Comparison of ENCODE assay signal across 8 cellular contexts in the genomic region with DNA sequence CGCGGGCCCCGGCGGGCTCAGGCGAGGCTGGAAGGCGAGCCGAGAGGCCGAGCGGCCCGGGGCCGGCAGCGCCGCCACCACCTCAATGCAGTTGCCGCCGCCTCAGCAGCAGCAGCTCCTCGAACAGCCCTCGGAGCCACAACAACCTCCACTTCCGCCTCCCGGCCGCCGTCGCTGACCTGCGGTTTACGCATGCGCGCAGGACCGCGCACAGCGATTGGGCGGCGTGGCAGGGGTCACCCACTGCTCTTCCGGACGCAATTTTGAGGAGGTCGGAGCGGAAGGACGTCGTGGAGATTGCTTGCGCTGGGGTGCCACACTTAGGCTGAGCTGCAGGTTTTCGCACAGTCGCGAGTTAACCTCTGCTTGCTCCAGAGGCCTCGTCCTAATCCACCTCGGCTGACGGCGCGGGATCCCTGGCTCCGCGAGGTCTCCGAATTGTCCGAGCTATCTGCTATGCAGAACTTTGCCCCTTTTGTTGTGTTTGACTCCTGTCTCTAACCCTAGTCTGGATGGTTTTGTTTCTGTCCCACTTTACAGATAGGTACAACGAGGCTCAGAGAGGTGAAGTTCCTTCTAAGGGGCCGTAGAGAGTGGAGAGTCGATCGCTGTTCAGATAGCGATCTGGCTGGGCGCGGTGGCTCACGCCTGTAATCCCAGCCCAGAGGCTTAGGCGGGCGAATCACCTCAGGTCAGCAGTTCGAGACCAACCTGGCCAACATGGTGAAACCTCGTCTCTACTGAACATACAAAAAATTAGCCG. TPM values are rescaled to one million over a fixed set of nuclear protein-coding genes. Genes with fewer than 3 reads are reported as not detected.
DNase-seq lines count a peak whose midpoint lies in the region; ATAC-seq, FAIRE-seq and TF ChIP-seq lines count a peak whose summit lies in the region.

A gene (plus strand): TSS at position 243 of the 763 bp plus-strand sequence. CDS start 6,657 bp downstream, outside the sequence.
A gene with protein sequence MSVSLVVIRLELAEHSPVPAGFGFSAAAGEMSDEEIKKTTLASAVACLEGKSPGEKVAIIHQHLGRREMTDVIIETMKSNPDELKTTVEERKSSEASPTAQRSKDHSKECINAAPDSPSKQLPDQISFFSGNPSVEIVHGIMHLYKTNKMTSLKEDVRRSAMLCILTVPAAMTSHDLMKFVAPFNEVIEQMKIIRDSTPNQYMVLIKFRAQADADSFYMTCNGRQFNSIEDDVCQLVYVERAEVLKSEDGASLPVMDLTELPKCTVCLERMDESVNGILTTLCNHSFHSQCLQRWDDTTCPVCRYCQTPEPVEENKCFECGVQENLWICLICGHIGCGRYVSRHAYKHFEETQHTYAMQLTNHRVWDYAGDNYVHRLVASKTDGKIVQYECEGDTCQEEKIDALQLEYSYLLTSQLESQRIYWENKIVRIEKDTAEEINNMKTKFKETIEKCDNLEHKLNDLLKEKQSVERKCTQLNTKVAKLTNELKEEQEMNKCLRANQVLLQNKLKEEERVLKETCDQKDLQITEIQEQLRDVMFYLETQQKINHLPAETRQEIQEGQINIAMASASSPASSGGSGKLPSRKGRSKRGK (minus strand): TSS at position 146 of the 763 bp plus-strand sequence. CDS start 164 bp downstream, outside the sequence.

- H4K5ac ChIP-seq in IMR-90 (ENCODE audit: low read depth, low read length), result peak within 1 kb of the TSS; percentile 98

- H4K20me1 ChIP-seq in IMR-90 (ENCODE audit: insufficient read depth, low read length), result peaks cover 4% of the 10 kb centered on the region
- peaks cover 11% of the 10 kb centered on the region; the same call in 1 of the 2 replicates for H4K20me1 ChIP-seq in OCI-LY7 (ENCODE audit: insufficient read depth, low read length)
- no peaks in the 10 kb centered on the region for H4K20me1 ChIP-seq in endothelial cell of umbilical vein (replicated peaks; ENCODE audit: control insufficient read depth, extremely low read depth, insufficient read depth, low read length)

- TF ChIP-seq CTCF in IMR-90 (conservative IDR thresholded peaks at IDR 0.05; ENCODE audit: low read depth, low read length), result no peak
- no peak for TF ChIP-seq CTCF in OCI-LY7 (conservative IDR thresholded peaks at IDR 0.05; ENCODE audit: low read length)
- TF ChIP-seq CTCF in endothelial cell of umbilical vein (IDR thresholded peaks at IDR 0.05; ENCODE audit: extremely low read depth in 1 of 2, insufficient read depth in 1 of 2, low read depth in 1 of 2, low read length in 2 of 2), result no peak

- H3K9me1 ChIP-seq in IMR-90 (ENCODE audit: insufficient read depth, low read length) (no peaks in the 10 kb centered on the region; the same call in 1 of the 2 replicates), endothelial cell of umbilical vein (replicated peaks; ENCODE audit: control insufficient read depth, extremely low read depth, insufficient read depth, low read length) (no peaks in the 10 kb centered on the region)

- peak; percentile 87 for ATAC-seq in GM21528 (IDR thresholded peaks at IDR 0.05; ENCODE audit: low FRiP score, unreplicated experiment)
- peak; percentile 96 for ATAC-seq in IMR-90 (ENCODE audit: low read depth)

- FAIRE-seq in endothelial cell of umbilical vein (lab: Jason Lieb, UNC), result peak; percentile 99

- peak within 1 kb of the TSS; percentile 91 for H3K4ac ChIP-seq in IMR-90 (ENCODE audit: low read depth, low read length)

- H3K23ac ChIP-seq in IMR-90 (ENCODE audit: low read depth, low read length), result peak within 1 kb of the TSS; percentile 89

- peaks cover 13% of the 10 kb centered on the region for H3K36me3 ChIP-seq in IMR-90 (ENCODE audit: control insufficient read depth, insufficient read depth, low read length)
- peaks cover 24% of the 10 kb centered on the region for H3K36me3 ChIP-seq in OCI-LY7 (ENCODE audit: insufficient read depth, low read length)
- peaks cover 3 to 7% of the 10 kb centered on the region in 2 experiments for H3K36me3 ChIP-seq in endothelial cell of umbilical vein (ENCODE audit: control insufficient read depth in 2 of 2, extremely low read depth in 1 of 2, insufficient read depth in 2 of 2, low read length in 2 of 2)

- peak within 1 kb of the TSS; percentile 96 for H3K14ac ChIP-seq in IMR-90 (replicated peaks; ENCODE audit: low read depth, low read length)

- 0 out of 3 replicates have a peak within 1 kb of the TSS, but pooled peaks have one; percentile 41 for H2BK15ac ChIP-seq in IMR-90 (ENCODE audit: low read depth, low read length)

- H3K27ac ChIP-seq in IMR-90 (ENCODE audit: insufficient read depth, low read length) (peak within 1 kb of the TSS; percentile 92), OCI-LY7 (ENCODE audit: low read depth, low read length, poor library complexity, severe bottlenecking) (peak within 1 kb of the TSS; percentile 63), endothelial cell of umbilical vein (ENCODE audit: insufficient read depth, low read depth, low read length) (peak within 1 kb of the TSS; percentile 28)

- DNase-seq in DMS 273 treated with DMSO at 0.1 percent for 48 hours (lab: John Stamatoyannopoulos, UW), result peak; percentile 66
- peak; percentile 92 for DNase-seq in IMR-90
- peak; percentile 97 for DNase-seq in OCI-LY7 (ENCODE audit: low spot score)
- peak; percentile 87 for DNase-seq in activated T-cell treated with anti-CD3 and anti-CD28 coated beads for 1 hour (ENCODE audit: low read depth)
- peak; percentile 98 for DNase-seq in endothelial cell of umbilical vein (ENCODE audit: low read depth, low spot score)
- DNase-seq in midbrain (lab: John Stamatoyannopoulos, UW), result peak; percentile 91
- DNase-seq in stimulated activated CD8-positive, alpha-beta memory T cell treated with anti-CD3 and anti-CD28 coated beads, Interleukin-15, amount 100 ng/mL, for 48 hours (ENCODE audit: low read depth in 2 of 2), result peak; percentile 95

- H3K18ac ChIP-seq in IMR-90 (ENCODE audit: low read depth, low read length), result peak within 1 kb of the TSS; percentile 59

- H2AFZ ChIP-seq in IMR-90 (replicated peaks; ENCODE audit: low read length, poor library complexity), result peak within 1 kb of the TSS; percentile 98
- peak within 1 kb of the TSS; percentile 75 for H2AFZ ChIP-seq in OCI-LY7 (ENCODE audit: low read length)
- peak within 1 kb of the TSS; percentile 77 for H2AFZ ChIP-seq in endothelial cell of umbilical vein (ENCODE audit: low read depth, low read length)

- H3K79me2 ChIP-seq in OCI-LY7 (ENCODE audit: insufficient read depth, low read depth, low read length), result peaks cover 34% of the 10 kb centered on the region
- peaks cover 27% of the 10 kb centered on the region for H3K79me2 ChIP-seq in endothelial cell of umbilical vein (ENCODE audit: control insufficient read depth, insufficient read depth, low read length)

- H3K4me1 ChIP-seq in IMR-90 (ENCODE audit: control insufficient read depth, insufficient read depth, low read length) (peaks cover 2% of the 10 kb centered on the region), OCI-LY7 (ENCODE audit: insufficient read depth, low read length, poor library complexity, severe bottlenecking) (peaks cover 24% of the 10 kb centered on the region), endothelial cell of umbilical vein (ENCODE audit: control insufficient read depth, extremely low read depth, insufficient read depth, low read length) (peaks cover 19% of the 10 kb centered on the region)

- peak within 1 kb of the TSS; percentile 44; the same call in 1 of the 2 replicates for H2BK20ac ChIP-seq in IMR-90 (ENCODE audit: low read depth, low read length)

- 0% methylated on average over 35 of the region's 63 CpGs; no CpG with 5 or more reads in 1 of the 2 experiments for WGBS in IMR-90 (ENCODE audit: extremely low coverage in 2 of 2, insufficient read length in 1 of 2), 2 experiments

- H3K9ac ChIP-seq in IMR-90 (ENCODE audit: low read depth, low read length), result peak within 1 kb of the TSS; percentile 94
- H3K9ac ChIP-seq in endothelial cell of umbilical vein (replicated peaks; ENCODE audit: extremely low read depth, insufficient read depth, low read length), result peak within 1 kb of the TSS; percentile 91

- in situ Hi-C loops in IMR-90 (cut with MboI; ENCODE audit: low sequenced_read_pairs), result no loop called here

- H4K91ac ChIP-seq in IMR-90 (ENCODE audit: insufficient read depth, low read depth, low read length), result peak within 1 kb of the TSS; percentile 79

- H2AK9ac ChIP-seq in IMR-90 (replicated peaks; ENCODE audit: low read depth, low read length, poor library complexity), result peak within 1 kb of the TSS; percentile 96

- dilution Hi-C loops in IMR-90 (cut with HindIII; ENCODE audit: low sequenced_read_pairs, unreplicated experiment), result no loop called here
- dilution Hi-C loops in endothelial cell of umbilical vein (cut with MboI; ENCODE audit: extremely low pct_ligation_motif_present, low sequenced_read_pairs), result loop anchor here (25.0 kb wide), 1 partner anchor 126 kb away; no protein-coding TSS in a partner anchor

- H2BK5ac ChIP-seq in IMR-90 (ENCODE audit: low read depth, low read length, poor library complexity, severe bottlenecking), result peak within 1 kb of the TSS; percentile 66

- POLR2A ChIA-PET in IMR-90 (lab: Charles Lee; ENCODE audit: unreplicated experiment) (no interaction called here), OCI-LY7 (lab: Charles Lee) (interaction anchor here (0.5 to 1.4 kb wide), 9 partner anchors 9 to 157 kb away, joined by 3 to 5 read pairs (median 3); no protein-coding TSS in a partner anchor), endothelial cell of umbilical vein (lab: Charles Lee) (no interaction called here)

- peak within 1 kb of the TSS; percentile 95 for H3K4me2 ChIP-seq in IMR-90 (ENCODE audit: low read depth, low read length)
- H3K4me2 ChIP-seq in OCI-LY7 (ENCODE audit: low read length), result peak within 1 kb of the TSS; percentile 97
- H3K4me2 ChIP-seq in endothelial cell of umbilical vein (ENCODE audit: insufficient read depth, low read length), result peak within 1 kb of the TSS; percentile 99

- CTCF ChIA-PET in IMR-90 (lab: Yijun Ruan, JAX), result interaction anchor here (0.6 kb wide), 1 partner anchor 25 kb away, joined by 3 read pairs; no protein-coding TSS in a partner anchor
- CTCF ChIA-PET in OCI-LY7 (lab: Charles Lee; ENCODE audit: unreplicated experiment), result no interaction called here
- CTCF ChIA-PET in endothelial cell of umbilical vein (lab: Charles Lee), result interaction anchor here (0.7 to 2.6 kb wide), 7 partner anchors 9 to 289 kb away, joined by 3 to 28 read pairs (median 4); no protein-coding TSS in a partner anchor

- TSS peak; percentile 71 for BruUV-seq in IMR-90 (replicated peaks; lab: Mats Ljungman, UMichigan)
- TSS peak; percentile 90 for BruUV-seq in OCI-LY7 (replicated peaks; lab: Mats Ljungman, UMichigan)
- TSS peak; percentile 84 for BruUV-seq in endothelial cell of umbilical vein (replicated peaks; lab: Mats Ljungman, UMichigan)

- peak within 1 kb of the TSS; percentile 82 for H2AK5ac ChIP-seq in IMR-90 (ENCODE audit: low read depth, low read length)

- H3K4me3 ChIP-seq in IMR-90 (ENCODE audit: insufficient read depth, low read depth, low read length) (peak within 1 kb of the TSS; percentile 97), OCI-LY7 (ENCODE audit: low read depth, low read length, poor library complexity, severe bottlenecking) (peak within 1 kb of the TSS; percentile 79), endothelial cell of umbilical vein (replicated peaks in 1 of 3; ENCODE audit: insufficient read depth in 1 of 3, low read depth in 1 of 3, low read length in 3 of 3) (peak within 1 kb of the TSS; percentile 47 to 85 (median 74))

- H4K8ac ChIP-seq in IMR-90 (ENCODE audit: low read depth in 2 of 2, low read length in 2 of 2), result peak within 1 kb of the TSS; percentile 90 to 98

- H3K9me2 ChIP-seq in OCI-LY7 (ENCODE audit: insufficient read depth, low read length), result no peaks in the 10 kb centered on the region

- peak within 1 kb of the TSS; percentile 86 for H3K56ac ChIP-seq in IMR-90 (ENCODE audit: extremely low read depth, insufficient read depth, low read length)

- H3K27me3 ChIP-seq in IMR-90 (ENCODE audit: control insufficient read depth, insufficient read depth, low read length), result no peaks in the 10 kb centered on the region
- H3K27me3 ChIP-seq in endothelial cell of umbilical vein (ENCODE audit: control insufficient read depth in 2 of 2, insufficient read depth in 2 of 2, low read length in 2 of 2), result no peaks in the 10 kb centered on the region

- H3K79me1 ChIP-seq in IMR-90 (ENCODE audit: low read depth in 1 of 2, low read length in 2 of 2), result peaks cover 16 to 42% of the 10 kb centered on the region in 2 experiments

- no peaks in the 10 kb centered on the region for H3K9me3 ChIP-seq in IMR-90 (ENCODE audit: control insufficient read depth, insufficient read depth, low read length)
- no peaks in the 10 kb centered on the region for H3K9me3 ChIP-seq in OCI-LY7 (ENCODE audit: low read length)
- no peaks in the 10 kb centered on the region for H3K9me3 ChIP-seq in endothelial cell of umbilical vein (replicated peaks; ENCODE audit: control insufficient read depth, insufficient read depth, low read length)

- no peak; the same call in 1 of the 2 replicates for TF ChIP-seq RAD21 in IMR-90 (IDR thresholded peaks at IDR 0.05; ENCODE audit: low read length)

- TF ChIP-seq POLR2A in IMR-90 (IDR thresholded peaks at IDR 0.05; ENCODE audit: low read depth, low read length) (peak; percentile 93), endothelial cell of umbilical vein (IDR thresholded peaks at IDR 0.05; ENCODE audit: low read depth, low read length) (peak; percentile 97)

- intact Hi-C loops in IMR-90 (cut with micrococcal nuclease) (loop anchor here (5.0 kb wide), 1 partner anchor 126 kb away; no protein-coding TSS in a partner anchor), OCI-LY7 (cut with micrococcal nuclease; ENCODE audit: unreplicated experiment) (loop anchor here (1.0 to 10.0 kb wide), 3 partner anchors 67 to 281 kb away; a partner anchor contains a TSS), endothelial cell of umbilical vein (cut with micrococcal nuclease) (loop anchor here (1.0 to 5.0 kb wide), 5 partner anchors 55 to 326 kb away; a partner anchor contains a TSS)

- H2BK120ac ChIP-seq in IMR-90 (ENCODE audit: low read depth, low read length), result peak within 1 kb of the TSS; percentile 21

RNA-seq across cellular contexts. Expression of the first gene that starts in this region (rescaled TPM):
- total RNA-seq in IMR-90 (2012; rRNA removed) (12.4 and 13.3 TPM in 2 replicates), OCI-LY7 (2022) (33.1 and 35.3 TPM in 2 replicates), endothelial cell of umbilical vein (14.9 and 16.3 TPM in 2 replicates)
- polyA plus RNA-seq in IMR-90 (2012; rRNA removed) (20.7 and 21.0 TPM in 2 replicates), endothelial cell of umbilical vein (11.6 and 15.2 TPM in 2 replicates)
- 7.5 and 12.1 TPM in 2 replicates for polyA plus RNA-seq in IMR-90 (2012; cell fraction: cytosol; rRNA removed)
- polyA plus RNA-seq in IMR-90 (2012; cell fraction: nucleus; rRNA removed; ENCODE audit: low replicate concordance), result 55.8 and 93.4 TPM in 2 replicates
- total RNA-seq in OCI-LY7 (2014; rRNA removed; shearing (Covaris generic)), result 13.1 and 15.0 TPM in 2 replicates
- 4.8 and 6.5 TPM in 2 replicates for polyA plus RNA-seq in endothelial cell of umbilical vein (2011; cell fraction: cytosol; rRNA removed)
- 60.9 and 74.4 TPM in 2 replicates for polyA plus RNA-seq in endothelial cell of umbilical vein (2011; cell fraction: nucleus; rRNA removed)
- 7.3 and 12.6 TPM in 2 replicates for polyA plus RNA-seq in endothelial cell of umbilical vein (2012)
- polyA minus RNA-seq in endothelial cell of umbilical vein, result 23.8 and 29.2 TPM in 2 replicates
- 8.6 TPM for polyA minus RNA-seq in endothelial cell of umbilical vein (2011; cell fraction: cytosol; rRNA and poly(A)+ RNA removed)
- polyA minus RNA-seq in endothelial cell of umbilical vein (2011; cell fraction: nucleus; rRNA and poly(A)+ RNA removed), result 29.9 and 41.0 TPM in 2 replicates

RNA-seq across cellular contexts. Expression of the second gene that starts in this region (rescaled TPM):
- 17.2 and 23.6 TPM in 2 replicates for total RNA-seq in IMR-90 (2012; rRNA removed)
- polyA plus RNA-seq in IMR-90 (2012; rRNA removed), result 9.6 and 10.3 TPM in 2 replicates
- polyA plus RNA-seq in IMR-90 (2012; cell fraction: cytosol; rRNA removed), result 4.2 and 9.8 TPM in 2 replicates
- 3.1 and 9.2 TPM in 2 replicates for polyA plus RNA-seq in IMR-90 (2012; cell fraction: nucleus; rRNA removed; ENCODE audit: low replicate concordance)
- total RNA-seq in OCI-LY7 (2014; rRNA removed; shearing (Covaris generic)), result 14.2 and 15.4 TPM in 2 replicates
- total RNA-seq in OCI-LY7 (2022), result 19.7 and 22.7 TPM in 2 replicates
- total RNA-seq in endothelial cell of umbilical vein, result 16.5 and 18.6 TPM in 2 replicates
- polyA plus RNA-seq in endothelial cell of umbilical vein, result 11.4 and 14.4 TPM in 2 replicates
- polyA plus RNA-seq in endothelial cell of umbilical vein (2011; cell fraction: cytosol; rRNA removed), result 13.6 and 15.6 TPM in 2 replicates
- 12.0 and 14.1 TPM in 2 replicates for polyA plus RNA-seq in endothelial cell of umbilical vein (2011; cell fraction: nucleus; rRNA removed)
- 15.2 and 20.0 TPM in 2 replicates for polyA plus RNA-seq in endothelial cell of umbilical vein (2012)
- 31.7 and 32.7 TPM in 2 replicates for polyA minus RNA-seq in endothelial cell of umbilical vein
- 13.9 TPM for polyA minus RNA-seq in endothelial cell of umbilical vein (2011; cell fraction: cytosol; rRNA and poly(A)+ RNA removed)
- 8.8 and 9.9 TPM in 2 replicates for polyA minus RNA-seq in endothelial cell of umbilical vein (2011; cell fraction: nucleus; rRNA and poly(A)+ RNA removed)

Comparison
In these comparisons a context has a peak if more than half of its experiments do, and no peak if none do; other contexts are left out.
1. Peak in every context shown above with its lines: DNase-seq, ATAC-seq, H3K4me3 ChIP-seq and H3K27ac ChIP-seq.
2. H3K27ac ChIP-seq: peak in every context shown above with its lines; median percentile 92 in IMR-90; 63 in OCI-LY7; 28 in endothelial cell of umbilical vein.